In genomic region chr10:100728928-100729876, GRCh38 we compare ENCODE assay signal across 8 cellular contexts. TPM values are rescaled to one million over a fixed set of nuclear protein-coding genes. Genes with fewer than 3 reads are reported as not detected.
DNase-seq lines count a peak whose midpoint lies in the region; ATAC-seq, FAIRE-seq and TF ChIP-seq lines count a peak whose summit lies in the region.

No MANE protein-coding gene starts in this region.

- POLR2A ChIA-PET in OCI-LY7 (lab: Charles Lee), result no interaction called here

- WGBS in pancreas, 2 donors, result 1% methylated on average over 43 to 46 of the region's 46 CpGs

- BruUV-seq in OCI-LY7 (replicated peaks; lab: Mats Ljungman, UMichigan), result no TSS peak

- H3K27ac ChIP-seq in 22Rv1, result no peak overlapping the region
- H3K27ac ChIP-seq in OCI-LY7 (ENCODE audit: low read depth, low read length, poor library complexity, severe bottlenecking), result no peak overlapping the region
- no peak overlapping the region for H3K27ac ChIP-seq in pancreas

- no peak for FAIRE-seq in pancreas (lab: Jason Lieb, UNC)

- H3K4me1 ChIP-seq in OCI-LY7 (ENCODE audit: insufficient read depth, low read length, poor library complexity, severe bottlenecking) (no peaks in the 10 kb centered on the region), pancreas (peaks cover 7 to 22% (median 12%) of the 10 kb centered on the region in 3 donors)

- peaks cover 0 to 24% (median 2%) of the 10 kb centered on the region in 4 donors for H3K27me3 ChIP-seq in pancreas

- intact Hi-C loops in OCI-LY7 (cut with micrococcal nuclease; ENCODE audit: unreplicated experiment) (no loop called here), pancreas (cut with DNase I) (no loop called here)

- CTCF ChIA-PET in OCI-LY7 (lab: Charles Lee; ENCODE audit: unreplicated experiment), result no interaction called here

- peak; percentile 37 for DNase-seq in ELR (ENCODE audit: low read depth)
- peak; percentile 4 for DNase-seq in OCI-LY7 (ENCODE audit: low spot score)
- DNase-seq in ecto neural progenitor cell (ENCODE audit: low spot score), result peak; percentile 81
- DNase-seq in pancreas, result peak in 3 of 6 donors; percentile 42 to 77 (median 73)
- no peak for DNase-seq in NCI-H1092 (lab: John Stamatoyannopoulos, UW)
- DNase-seq in iPS-NIHi7 (ENCODE audit: extremely low spot score), result no peak

- H3K4me2 ChIP-seq in OCI-LY7 (ENCODE audit: low read length), result no peak overlapping the region

- TF ChIP-seq CTCF in 22Rv1 (IDR thresholded peaks at IDR 0.05), result peak; percentile 84
- peak; percentile 35; the same call in 1 of the 2 replicates for TF ChIP-seq CTCF in OCI-LY7 (conservative IDR thresholded peaks at IDR 0.05; ENCODE audit: low read length)
- TF ChIP-seq CTCF in pancreas (IDR thresholded peaks at IDR 0.05), result peak in 1 of 4 donors; percentile 6

- H3K36me3 ChIP-seq in OCI-LY7 (ENCODE audit: insufficient read depth, low read length), result no peaks in the 10 kb centered on the region
- no peaks in the 10 kb centered on the region for H3K36me3 ChIP-seq in pancreas

- peak; percentile 66 to 81 (median 72) for ATAC-seq in pancreas
- no peak for ATAC-seq in HG02798 (IDR thresholded peaks at IDR 0.05; ENCODE audit: poor library complexity, unreplicated experiment)

- no peaks in the 10 kb centered on the region for H3K9me3 ChIP-seq in OCI-LY7 (ENCODE audit: low read length)
- no peaks in the 10 kb centered on the region for H3K9me3 ChIP-seq in pancreas

- no peak overlapping the region for H3K4me3 ChIP-seq in OCI-LY7 (ENCODE audit: low read depth, low read length, poor library complexity, severe bottlenecking)
- H3K4me3 ChIP-seq in pancreas, result peak overlapping the region in 2 of 4 donors; percentile 28 to 44

- no peak overlapping the region for H2AFZ ChIP-seq in OCI-LY7 (ENCODE audit: low read length)

- H3K9me2 ChIP-seq in OCI-LY7 (ENCODE audit: insufficient read depth, low read length), result no peaks in the 10 kb centered on the region

- H3K79me2 ChIP-seq in OCI-LY7 (ENCODE audit: insufficient read depth, low read depth, low read length), result no peaks in the 10 kb centered on the region

- no peaks in the 10 kb centered on the region for H4K20me1 ChIP-seq in OCI-LY7 (ENCODE audit: insufficient read depth, low read length)

RNA-seq across cellular contexts. Expression of gene PAX2, which starts 16.2 kb away (rescaled TPM):
- not detected in 2 replicates for total RNA-seq in OCI-LY7 (2014; rRNA removed; shearing (Covaris generic))
- total RNA-seq in OCI-LY7 (2022), result not detected in 2 replicates
- total RNA-seq in pancreas, result under 1 TPM; 0.18 to 0.42 (median 0.26) TPM
- polyA plus RNA-seq in pancreas, result under 1 TPM; 0.07 to 0.49 TPM

Comparison
In these comparisons a context has a peak if more than half of its experiments do, and no peak if none do; other contexts are left out.
1. DNase-seq: peak in ELR (single experiment), OCI-LY7 (single experiment) and ecto neural progenitor cell (single experiment); none in NCI-H1092 (single experiment) and iPS-NIHi7 (single experiment).